In the genomic region with DNA sequence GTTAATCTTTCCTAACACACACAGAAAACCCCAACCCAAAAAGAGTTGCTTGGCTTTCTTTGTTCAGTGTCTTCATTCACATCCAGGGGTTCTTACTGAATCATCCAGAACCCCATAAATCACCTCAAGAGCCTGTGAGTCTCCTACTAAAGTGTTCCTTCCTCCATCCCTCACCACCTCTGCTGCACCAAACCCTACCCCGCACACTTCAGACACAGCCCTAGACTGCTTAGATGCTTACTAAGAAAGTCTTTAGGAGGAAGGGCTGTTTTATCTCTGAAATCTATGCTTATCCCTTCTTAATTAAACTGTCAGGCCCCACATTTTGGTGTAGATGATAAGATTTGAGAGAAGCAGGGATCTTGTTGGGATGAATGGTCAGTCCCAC, we compare ENCODE assay signal across 14 cellular contexts.
DNase-seq lines count a peak whose midpoint lies in the region; ATAC-seq, FAIRE-seq and TF ChIP-seq lines count a peak whose summit lies in the region.
"Had no signal": no experiment of that assay in that cellular context is flagged by ENCODE, and none has a peak within 500 bp of the region (broad histone marks: within the 10 kb centered on the region; RNA-seq: fewer than 3 reads in every experiment).

No MANE protein-coding gene starts in this region.

- intact Hi-C loops in ovary (cut with DNase I), result no loop called here

- H3K27ac ChIP-seq in 22Rv1, result peak overlapping the region; percentile 75
- H3K27ac ChIP-seq in H1 (ENCODE audit: low read depth, low read length), result no peak overlapping the region
- H3K27ac ChIP-seq in ovary, result peak overlapping the region; percentile 23 to 77
- H3K27ac ChIP-seq: SK-N-MC had no signal

- no peak overlapping the region for H3K4me2 ChIP-seq in H1 (ENCODE audit: insufficient read depth in 1 of 2, low read depth in 2 of 2, low read length in 2 of 2)

- no peaks in the 10 kb centered on the region for H3K9me3 ChIP-seq in H1 (ENCODE audit: insufficient read depth in 2 of 2, low read depth in 1 of 2, low read length in 1 of 2)
- no peaks in the 10 kb centered on the region for H3K9me3 ChIP-seq in ovary

- no peak overlapping the region for H3K23ac ChIP-seq in H1 (ENCODE audit: insufficient read length)

- WGBS in H1 (ENCODE audit: extremely low coverage in 1 of 2, insufficient coverage in 1 of 2, insufficient read length in 1 of 2, insufficient replicate concordance in 2 of 2, low coverage in 1 of 2, low lambda C conversion rate in 2 of 2, missing lambda C conversion rate in 1 of 2), 2 experiments, result 93% methylated on average over 1 of the region's 1 CpG; no CpG with 5 or more reads in 1 of the 2 experiments
- 79 to 98% (median 89%) methylated on average over 1 of the region's 1 CpG for WGBS in ovary, 3 donors

- TF ChIP-seq RAD21 in H1 (IDR thresholded peaks at IDR 0.05 in 1 of 2, conservative IDR thresholded peaks at IDR 0.05 in 1 of 2; ENCODE audit: low read depth in 2 of 2, low read length in 2 of 2), result no peak

- peak; percentile 14 for ATAC-seq in GM18868 (IDR thresholded peaks at IDR 0.05; ENCODE audit: unreplicated experiment)
- no peak for ATAC-seq in GM19463 (IDR thresholded peaks at IDR 0.05; ENCODE audit: unreplicated experiment)

- no peak overlapping the region for H2BK120ac ChIP-seq in H1 (replicated peaks; ENCODE audit: low read depth, low read length)

- CTCF ChIA-PET in H1 (lab: Charles Lee; ENCODE audit: partially characterized antibody), result interaction anchor here (0.6 kb wide), 1 partner anchor 74 kb away, joined by 3 read pairs; no protein-coding TSS in a partner anchor

- DNase-seq in H1 (ENCODE audit: low read depth in 1 of 2, low spot score in 2 of 2) (no peak), ovary (no peak), amygdala (lab: John Stamatoyannopoulos, UW) (no peak), C1 segment of cervical spinal cord (lab: John Stamatoyannopoulos, UW) (no peak), NCI-H2227 (lab: John Stamatoyannopoulos, UW; ENCODE audit: unreplicated experiment) (no peak)
- DNase-seq: activated CD4-positive, CD25-positive, alpha-beta regulatory T cell treated with anti-CD3 and anti-CD28 coated beads, Interleukin-2, amount 50 U/mL, for 72 hours; NCI-H1092; NCI-H748 treated with DMSO at 0.1 percent for 48 hours had no signal

- no peak overlapping the region for H4K91ac ChIP-seq in H1 (replicated peaks; ENCODE audit: insufficient read length, low read length)

- H2BK5ac ChIP-seq in H1 (ENCODE audit: low read depth, low read length), result no peak overlapping the region

- H2BK12ac ChIP-seq in H1 (ENCODE audit: low read depth, low read length), result no peak overlapping the region

- no peak overlapping the region for H2BK20ac ChIP-seq in H1 (ENCODE audit: low read length)

- H3K9ac ChIP-seq in H1 (replicated peaks in 1 of 4; ENCODE audit: extremely low read depth in 1 of 4, low read depth in 3 of 4, low read length in 3 of 4), result no peak overlapping the region

- no peak overlapping the region for H4K5ac ChIP-seq in H1 (ENCODE audit: insufficient read length, low read depth, low read length)

- H3K27me3 ChIP-seq in H1 (replicated peaks in 1 of 4; ENCODE audit: control insufficient read depth in 3 of 4, extremely low read depth in 1 of 4, insufficient read depth in 3 of 4, low read length in 3 of 4) (peaks cover 0 to 1% (median 0%) of the 10 kb centered on the region in 4 experiments; a peak in 1 of 7 replicates), ovary (no peaks in the 10 kb centered on the region)

- no peak overlapping the region for H3K4me3 ChIP-seq in H1 (ENCODE audit: extremely low read depth in 1 of 4, insufficient read depth in 2 of 4, low read depth in 3 of 4, low read length in 4 of 4)
- no peak overlapping the region for H3K4me3 ChIP-seq in ovary
- H3K4me3 ChIP-seq: SK-N-MC, skin epidermis had no signal

- no peak overlapping the region for H3K4ac ChIP-seq in H1 (replicated peaks; ENCODE audit: insufficient read length, low read depth, low read length)

- no peak overlapping the region for H4K8ac ChIP-seq in H1 (ENCODE audit: extremely low read depth, insufficient read depth, low read length)

- H3K4me1 ChIP-seq in H1 (replicated peaks in 1 of 4; ENCODE audit: control insufficient read depth in 3 of 4, insufficient read depth in 4 of 4, low read length in 3 of 4), result no peaks in the 10 kb centered on the region
- H3K4me1 ChIP-seq in ovary (ENCODE audit: insufficient read depth), result peaks cover 2% of the 10 kb centered on the region

- no peak overlapping the region for H3K14ac ChIP-seq in H1 (ENCODE audit: insufficient read length)

- H3K56ac ChIP-seq in H1 (replicated peaks; ENCODE audit: insufficient read length, low read depth, low read length), result no peak overlapping the region

- H2AK5ac ChIP-seq in H1 (ENCODE audit: low read depth, low read length), result no peak overlapping the region

- H3K18ac ChIP-seq in H1 (ENCODE audit: extremely low read depth, low read length), result no peak overlapping the region

- TF ChIP-seq POLR2A in H1 (IDR thresholded peaks at IDR 0.05; ENCODE audit: control extremely low read depth in 1 of 2, low read depth in 2 of 2, low read length in 2 of 2), result no peak
- TF ChIP-seq POLR2A in ovary (IDR thresholded peaks at IDR 0.05), result no peak

- H3K23me2 ChIP-seq in H1 (ENCODE audit: low read depth, low read length), result no peaks in the 10 kb centered on the region

- H4K20me1 ChIP-seq in H1 (replicated peaks in 1 of 2; ENCODE audit: control insufficient read depth in 1 of 2, insufficient read depth in 2 of 2, low read length in 2 of 2), result no peaks in the 10 kb centered on the region

- FAIRE-seq in H1 (lab: Jason Lieb, UNC), result no peak
- FAIRE-seq: frontal cortex had no signal

- no peaks in the 10 kb centered on the region for H3K79me1 ChIP-seq in H1 (ENCODE audit: low read depth, low read length)

- no peak for TF ChIP-seq EP300 in H1 (IDR thresholded peaks at IDR 0.05; ENCODE audit: borderline replicate concordance in 1 of 2, low read depth in 2 of 2, low read length in 2 of 2)
- TF ChIP-seq EP300 in ovary (IDR thresholded peaks at IDR 0.05), result no peak

- H2BK15ac ChIP-seq in H1 (ENCODE audit: low read length), result no peak overlapping the region

- H3K36me3 ChIP-seq in H1 (ENCODE audit: control insufficient read depth in 2 of 4, insufficient read depth in 4 of 4, low read length in 3 of 4) (no peaks in the 10 kb centered on the region), ovary (no peaks in the 10 kb centered on the region)

- H3K79me2 ChIP-seq in H1 (ENCODE audit: control insufficient read depth in 1 of 2, insufficient read depth in 2 of 2, low read length in 2 of 2), result no peaks in the 10 kb centered on the region

- peak overlapping the region; percentile 57; the same call in 1 of the 2 replicates for H2AFZ ChIP-seq in H1 (ENCODE audit: low read length)

- TF ChIP-seq CTCF in 22Rv1 (IDR thresholded peaks at IDR 0.05) (no peak), H1 (IDR thresholded peaks at IDR 0.05; ENCODE audit: control extremely low read depth in 1 of 3, insufficient read depth in 1 of 3, low read depth in 1 of 3, low read length in 3 of 3) (no peak), ovary (IDR thresholded peaks at IDR 0.05) (no peak)

- POLR2A ChIA-PET in H1 (lab: Charles Lee; ENCODE audit: partially characterized antibody), result no interaction called here

TF ChIP-seq in H1, 55 proteins besides CTCF, POLR2A, EP300 and RAD21 (continues in another document):
- TF ChIP-seq BRCA1 (IDR thresholded peaks at IDR 0.05; ENCODE audit: low read depth, low read length) (no peak), TBP (IDR thresholded peaks at IDR 0.05; ENCODE audit: low read depth, low read length) (no peak), RBBP5 (IDR thresholded peaks at IDR 0.05; ENCODE audit: borderline replicate concordance, low read depth, low read length) (no peak), EGR1 (IDR thresholded peaks at IDR 0.05; ENCODE audit: borderline replicate concordance, low read depth, low read length) (no peak), RFX5 (IDR thresholded peaks at IDR 0.05; ENCODE audit: borderline replicate concordance, low read depth, low read length) (no peak), HDAC6 (IDR thresholded peaks at IDR 0.05; ENCODE audit: low read depth, low read length) (no peak), CBX8 (IDR thresholded peaks at IDR 0.05; ENCODE audit: borderline replicate concordance, low read depth, low read length) (no peak), TAF7 (optimal IDR thresholded peaks at IDR 0.05; ENCODE audit: borderline replicate concordance, low read depth, low read length) (no peak), SAP30 (IDR thresholded peaks at IDR 0.05; ENCODE audit: insufficient read depth, insufficient replicate concordance, low read length) (no peak), SIN3A (conservative IDR thresholded peaks at IDR 0.05 in 1 of 2, IDR thresholded peaks at IDR 0.05 in 1 of 2; ENCODE audit: low read depth in 1 of 2, low read length in 2 of 2) (no peak), ZNF274 (IDR thresholded peaks at IDR 0.05; ENCODE audit: borderline replicate concordance, extremely low read depth, low read length) (no peak), NANOG (IDR thresholded peaks at IDR 0.05; ENCODE audit: insufficient read depth, low read depth, low read length, poor library complexity, severe bottlenecking) (no peak), SUZ12 (IDR thresholded peaks at IDR 0.05; ENCODE audit: low read length) (no peak), SRF (IDR thresholded peaks at IDR 0.05; ENCODE audit: low read depth, low read length) (no peak), JUND (IDR thresholded peaks at IDR 0.05; ENCODE audit: low read length) (no peak)
- TF ChIP-seq, protein P1, sequence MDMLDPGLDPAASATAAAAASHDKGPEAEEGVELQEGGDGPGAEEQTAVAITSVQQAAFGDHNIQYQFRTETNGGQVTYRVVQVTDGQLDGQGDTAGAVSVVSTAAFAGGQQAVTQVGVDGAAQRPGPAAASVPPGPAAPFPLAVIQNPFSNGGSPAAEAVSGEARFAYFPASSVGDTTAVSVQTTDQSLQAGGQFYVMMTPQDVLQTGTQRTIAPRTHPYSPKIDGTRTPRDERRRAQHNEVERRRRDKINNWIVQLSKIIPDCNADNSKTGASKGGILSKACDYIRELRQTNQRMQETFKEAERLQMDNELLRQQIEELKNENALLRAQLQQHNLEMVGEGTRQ (IDR thresholded peaks at IDR 0.05; ENCODE audit: low read length), result no peak
